ENCODE assay signal across 8 cellular contexts in the genomic region with DNA sequence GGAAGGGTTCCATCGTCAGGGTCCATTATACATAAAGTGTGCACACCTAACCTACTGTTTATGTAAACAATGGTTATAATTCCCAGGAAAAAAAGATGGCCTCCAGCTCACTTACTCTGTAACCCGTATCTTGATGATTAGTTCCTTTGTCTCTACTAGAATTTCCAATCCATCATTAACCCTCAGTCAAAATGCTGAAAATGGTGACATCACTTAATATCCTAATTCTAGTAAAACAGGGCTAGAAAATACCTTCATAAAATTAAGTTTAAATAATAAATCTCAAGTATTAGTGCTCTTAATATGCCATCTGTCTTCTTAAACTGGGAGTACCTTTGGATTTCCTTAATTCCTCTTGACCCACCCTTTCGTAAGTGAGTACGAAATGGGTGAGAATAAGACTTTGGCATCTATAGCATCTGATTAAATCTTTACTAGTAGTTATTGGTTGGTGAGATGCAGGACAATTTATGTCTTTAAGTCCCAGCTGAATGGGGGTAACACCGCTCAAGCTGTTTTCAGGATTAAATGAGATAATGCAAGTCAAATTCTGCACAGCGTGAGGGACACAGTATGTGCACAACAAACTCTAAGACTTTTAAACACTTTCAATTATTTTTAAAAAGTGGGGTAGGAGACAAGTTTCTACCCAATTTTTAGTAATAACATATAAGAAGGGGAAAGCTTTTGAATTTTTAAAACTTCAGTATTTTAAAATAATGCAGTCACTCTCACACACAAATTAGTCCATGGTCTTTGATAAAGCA. TPM values are rescaled to one million over a fixed set of nuclear protein-coding genes. Genes with fewer than 3 reads are reported as not detected.
DNase-seq lines count a peak whose midpoint lies in the region; ATAC-seq, FAIRE-seq and TF ChIP-seq lines count a peak whose summit lies in the region.

No MANE protein-coding gene starts in this region.

- H3K9me3 ChIP-seq in cardiac muscle cell (ENCODE audit: low read depth) (no peaks in the 10 kb centered on the region), K562 (replicated peaks; ENCODE audit: control insufficient read depth, insufficient read depth, low read depth, low read length) (0 out of 2 replicates have a peak, but pooled peaks cover 1% of the 10 kb centered on the region), lower lobe of right lung (no peaks in the 10 kb centered on the region), upper lobe of left lung (no peaks in the 10 kb centered on the region)

- POLR2A ChIA-PET in K562 (lab: Yijun Ruan, JAX) = interaction anchor here (0.8 kb wide), 1 partner anchor 154 kb away, joined by 3 read pairs; a partner anchor contains a TSS

- FAIRE-seq in K562 (lab: Jason Lieb, UNC) = no peak

- DNase-seq in cardiac muscle cell (ENCODE audit: low read depth in 1 of 2, low spot score in 1 of 2) = no peak
- DNase-seq in Right ventricle myocardium superior = no peak
- no peak for DNase-seq in K562 (ENCODE audit: extremely low read depth in 1 of 4, low spot score in 3 of 4)
- DNase-seq in lower lobe of right lung = no peak
- DNase-seq in upper lobe of left lung = no peak
- no peak for DNase-seq in NK-92 (lab: John Stamatoyannopoulos, UW; ENCODE audit: unreplicated experiment)
- no peak for DNase-seq in SIG-M5 (lab: John Stamatoyannopoulos, UW)

- peak overlapping the region in 1 of 2 experiments; percentile 72; a peak in 2 of 4 replicates for H3K9ac ChIP-seq in K562 (ENCODE audit: insufficient read depth in 1 of 2, low read depth in 2 of 2, low read length in 2 of 2)

- WGBS in K562 (ENCODE audit: insufficient coverage, low coverage, missing lambda C conversion rate) = 36% methylated on average over 6 of the region's 6 CpGs
- WGBS in upper lobe of left lung, 2 donors = 89 to 90% methylated on average over 6 of the region's 6 CpGs

- H3K4me2 ChIP-seq in K562 (ENCODE audit: insufficient read depth, low read length) = peak overlapping the region; percentile 79

- in situ Hi-C loops in K562 (cut with MboI) = no loop called here

- peak overlapping the region; percentile 76 for H3K27ac ChIP-seq in cardiac muscle cell
- H3K27ac ChIP-seq in K562 (ENCODE audit: extremely low read depth, low read depth, low read length) = peak overlapping the region; percentile 76; the same call in 1 of the 3 replicates
- H3K27ac ChIP-seq in lower lobe of right lung = peak overlapping the region; percentile 87
- H3K27ac ChIP-seq in upper lobe of left lung = peak overlapping the region; percentile 76 to 90 (median 87)

- H2AFZ ChIP-seq in K562 (ENCODE audit: low read depth, low read length) = peak overlapping the region; percentile 94

- intact Hi-C loops in Right ventricle myocardium superior (cut with DNase I) (loop anchor here (5.0 kb wide), 1 partner anchor 156 kb away; a partner anchor contains a TSS), K562 (cut with micrococcal nuclease) (loop anchor here (5.0 kb wide), 1 partner anchor 156 kb away; a partner anchor contains a TSS), lower lobe of right lung (cut with DNase I) (loop anchor here (10.0 kb wide), 1 partner anchor 148 kb away; no protein-coding TSS in a partner anchor)

- no peak for TF ChIP-seq CTCF in cardiac muscle cell (IDR thresholded peaks at IDR 0.05; ENCODE audit: low read depth, low read length)
- TF ChIP-seq CTCF in K562 (IDR thresholded peaks at IDR 0.05 in 2 of 3, conservative IDR thresholded peaks at IDR 0.05 in 1 of 3; ENCODE audit: insufficient read depth in 2 of 3, low read depth in 1 of 3, low read length in 3 of 3) = no peak
- TF ChIP-seq CTCF in lower lobe of right lung (IDR thresholded peaks at IDR 0.05) = no peak
- TF ChIP-seq CTCF in upper lobe of left lung (IDR thresholded peaks at IDR 0.05) = no peak

- peaks cover 40% of the 10 kb centered on the region for H3K79me2 ChIP-seq in K562 (ENCODE audit: control insufficient read depth, insufficient read depth, low read length)

- TF ChIP-seq RAD21 in K562 (CRISPR knock-in tag; conservative IDR thresholded peaks at IDR 0.05 in 1 of 2, IDR thresholded peaks at IDR 0.05 in 1 of 2) = no peak

- no peak for TF ChIP-seq POLR2A in K562 (conservative IDR thresholded peaks at IDR 0.05)
- no peak for TF ChIP-seq POLR2A in upper lobe of left lung (IDR thresholded peaks at IDR 0.05)

- H3K36me3 ChIP-seq in cardiac muscle cell (no peaks in the 10 kb centered on the region), K562 (ENCODE audit: control insufficient read depth, insufficient read depth, low read length) (no peaks in the 10 kb centered on the region), lower lobe of right lung (no peaks in the 10 kb centered on the region), upper lobe of left lung (no peaks in the 10 kb centered on the region)

- no peak for TF ChIP-seq EP300 in K562 (IDR thresholded peaks at IDR 0.05; ENCODE audit: low read length)
- TF ChIP-seq EP300 in upper lobe of left lung (IDR thresholded peaks at IDR 0.05) = no peak

- no peaks in the 10 kb centered on the region for H3K27me3 ChIP-seq in cardiac muscle cell
- no peaks in the 10 kb centered on the region for H3K27me3 ChIP-seq in K562 (ENCODE audit: control insufficient read depth in 2 of 2, insufficient read depth in 2 of 2, low read length in 2 of 2)
- no peaks in the 10 kb centered on the region for H3K27me3 ChIP-seq in lower lobe of right lung (ENCODE audit: low read depth)
- no peaks in the 10 kb centered on the region for H3K27me3 ChIP-seq in upper lobe of left lung

- ATAC-seq in Right ventricle myocardium superior (ENCODE audit: poor library complexity) = no peak
- no peak for ATAC-seq in K562
- no peak for ATAC-seq in lower lobe of right lung
- no peak for ATAC-seq in upper lobe of left lung (ENCODE audit: low FRiP score in 2 of 2)
- ATAC-seq in HG02870 (IDR thresholded peaks at IDR 0.05; ENCODE audit: unreplicated experiment) = no peak

- no TSS peak for BruUV-seq in K562 (replicated peaks; lab: Mats Ljungman, UMichigan)

- H4K20me1 ChIP-seq in K562 (replicated peaks; ENCODE audit: control insufficient read depth, insufficient read depth, low read length) = no peaks in the 10 kb centered on the region

- CTCF ChIA-PET in K562 (lab: Yijun Ruan, JAX; ENCODE audit: low intra/inter-chr PET ratio) = no interaction called here

- H3K9me1 ChIP-seq in K562 (ENCODE audit: control insufficient read depth, insufficient read depth, low read length) = no peaks in the 10 kb centered on the region

- H3K4me3 ChIP-seq in cardiac muscle cell = peak overlapping the region; percentile 68
- peak overlapping the region; percentile 55 for H3K4me3 ChIP-seq in K562
- H3K4me3 ChIP-seq in lower lobe of right lung = peak overlapping the region; percentile 79
- H3K4me3 ChIP-seq in upper lobe of left lung = peak overlapping the region; percentile 34 to 85 (median 80)

- no peaks in the 10 kb centered on the region for H3K4me1 ChIP-seq in cardiac muscle cell (ENCODE audit: low read depth)
- peaks cover 4 to 5% of the 10 kb centered on the region in 2 experiments; a peak in 2 of 5 replicates for H3K4me1 ChIP-seq in K562 (replicated peaks in 1 of 2; ENCODE audit: control insufficient read depth in 2 of 2, insufficient read depth in 2 of 2, low read length in 2 of 2)
- H3K4me1 ChIP-seq in lower lobe of right lung = peaks cover 28% of the 10 kb centered on the region
- peaks cover 9 to 19% (median 16%) of the 10 kb centered on the region in 4 donors for H3K4me1 ChIP-seq in upper lobe of left lung

TF ChIP-seq in K562, 482 proteins besides CTCF, POLR2A, EP300 and RAD21 (continues in another document):
- TF ChIP-seq, protein P1, sequence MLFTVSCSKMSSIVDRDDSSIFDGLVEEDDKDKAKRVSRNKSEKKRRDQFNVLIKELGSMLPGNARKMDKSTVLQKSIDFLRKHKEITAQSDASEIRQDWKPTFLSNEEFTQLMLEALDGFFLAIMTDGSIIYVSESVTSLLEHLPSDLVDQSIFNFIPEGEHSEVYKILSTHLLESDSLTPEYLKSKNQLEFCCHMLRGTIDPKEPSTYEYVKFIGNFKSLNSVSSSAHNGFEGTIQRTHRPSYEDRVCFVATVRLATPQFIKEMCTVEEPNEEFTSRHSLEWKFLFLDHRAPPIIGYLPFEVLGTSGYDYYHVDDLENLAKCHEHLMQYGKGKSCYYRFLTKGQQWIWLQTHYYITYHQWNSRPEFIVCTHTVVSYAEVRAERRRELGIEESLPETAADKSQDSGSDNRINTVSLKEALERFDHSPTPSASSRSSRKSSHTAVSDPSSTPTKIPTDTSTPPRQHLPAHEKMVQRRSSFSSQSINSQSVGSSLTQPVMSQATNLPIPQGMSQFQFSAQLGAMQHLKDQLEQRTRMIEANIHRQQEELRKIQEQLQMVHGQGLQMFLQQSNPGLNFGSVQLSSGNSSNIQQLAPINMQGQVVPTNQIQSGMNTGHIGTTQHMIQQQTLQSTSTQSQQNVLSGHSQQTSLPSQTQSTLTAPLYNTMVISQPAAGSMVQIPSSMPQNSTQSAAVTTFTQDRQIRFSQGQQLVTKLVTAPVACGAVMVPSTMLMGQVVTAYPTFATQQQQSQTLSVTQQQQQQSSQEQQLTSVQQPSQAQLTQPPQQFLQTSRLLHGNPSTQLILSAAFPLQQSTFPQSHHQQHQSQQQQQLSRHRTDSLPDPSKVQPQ (CRISPR knock-in tag; IDR thresholded peaks at IDR 0.05; ENCODE audit: borderline replicate concordance) = no peak
- TF ChIP-seq NR2C1 (IDR thresholded peaks at IDR 0.05) (no peak), NR2C1 (tag; IDR thresholded peaks at IDR 0.05) (no peak), CBX5 (IDR thresholded peaks at IDR 0.05; ENCODE audit: borderline replicate concordance, low read depth) (no peak)

RNA-seq across cellular contexts. Expression of a gene that starts 1.6 kb away (rescaled TPM):
- 235 and 240 TPM in 2 replicates for total RNA-seq in cardiac muscle cell
- 570 and 666 TPM in 2 replicates for polyA plus RNA-seq in cardiac muscle cell
- total RNA-seq in Right ventricle myocardium superior = 148 TPM
- total RNA-seq in K562 (2011; cell fraction: chromatin; rRNA removed; ENCODE audit: low replicate concordance) = 4.2 and 13.3 TPM in 2 replicates
- 4.2 and 5.3 TPM in 2 replicates for total RNA-seq in K562 (2011; cell fraction: nucleolus; rRNA removed)
- 10.0 and 10.8 TPM in 2 replicates for total RNA-seq in K562 (2011; cell fraction: nucleoplasm; rRNA removed)
- total RNA-seq in K562 (2014; rRNA removed) = 61.4 and 88.1 TPM in 2 replicates
- 84.9 and 93.8 TPM in 2 replicates for total RNA-seq in K562 (2014; rRNA removed; fragmentation: Illumina TruSeq; extraction: Trizol)
- total RNA-seq in K562 (2015; rRNA removed; fragmentation: Illumina TruSeq; extraction: Trizol) = 107 TPM in 2 replicates
- 43.3 and 46.3 TPM in 2 replicates for total RNA-seq in K562 (2021)
- polyA plus RNA-seq in K562 (2011; rRNA removed) = 18.4 and 42.1 TPM in 2 replicates
- 8.6 and 8.7 TPM in 2 replicates for polyA plus RNA-seq in K562 (2011; cell fraction: cytosol; rRNA removed)
- 29.4 and 33.4 TPM in 2 replicates for polyA plus RNA-seq in K562 (2011; cell fraction: nucleus; rRNA removed)
- polyA plus RNA-seq in K562 (2012) = 45.0 and 78.7 TPM in 2 replicates
- polyA plus RNA-seq in K562 (2014; fragmentation: Illumina TruSeq; extraction: Trizol) = 60.2 and 68.7 TPM in 2 replicates
- polyA plus RNA-seq in K562 (2014; fragmentation: Nextera tagmentation; extraction: Ambion mirVana) = 100 to 1,000 TPM; 150 to 154 TPM
- polyA plus RNA-seq in K562 (2014; rRNA removed) = 97.1 and 113 TPM in 2 replicates
- polyA minus RNA-seq in K562 (2011; rRNA and poly(A)+ RNA removed) = 10.1 and 16.6 TPM in 2 replicates
- 6.1 TPM in 1 of 2 replicates, not detected in the other for polyA minus RNA-seq in K562 (2011; cell fraction: cytosol; rRNA and poly(A)+ RNA removed)
- polyA minus RNA-seq in K562 (2011; cell fraction: nucleus; rRNA and poly(A)+ RNA removed) = 3.8 and 5.4 TPM in 2 replicates
- total RNA-seq in lower lobe of right lung = 98.7 TPM
- 100 to 1,000 TPM in 3 of 6 donors, 10 to 100 TPM in 3; 76.2 to 244 (median 102) TPM for total RNA-seq in upper lobe of left lung
